In genomic region chr9:711761-712523, GRCh38 we compare ENCODE assay signal across 25 cellular contexts.
A peak's percentile ranks its signal among the peaks of the same experiment; 100 is the strongest.
DNase-seq lines count a peak whose midpoint lies in the region; ATAC-seq and TF ChIP-seq lines count a peak whose summit lies in the region.
"Had no signal": no experiment of that assay in that cellular context is flagged by ENCODE, and none has a peak within 500 bp of the region (broad histone marks: within the 10 kb centered on the region; RNA-seq: fewer than 3 reads in every experiment).

No MANE protein-coding gene starts in this region.

- H3K36me3 ChIP-seq in PC-9 (ENCODE audit: low read depth) = no peaks in the 10 kb centered on the region

- H3K27me3 Mint-ChIP-seq in Calu3 (ENCODE audit: unreplicated experiment) = no peaks in the 10 kb centered on the region

- no peaks in the 10 kb centered on the region for H3K9me3 ChIP-seq in PC-9 (ENCODE audit: insufficient read depth, low read depth)
- H3K9me3 ChIP-seq: esophagus muscularis mucosa, gastroesophageal sphincter, SJSA1 had no signal

- H3K27ac ChIP-seq in PC-9 = no peak overlapping the region
- peak overlapping the region; percentile 42 for H3K27ac ChIP-seq in layer of hippocampus (ENCODE audit: low read depth, low read length)
- H3K27ac ChIP-seq: SJSA1, skin epidermis had no signal

- ATAC-seq in stimulated activated effector memory CD8-positive, alpha-beta T cell treated with anti-CD3 and anti-CD28 coated beads, Interleukin-12 subunit alpha, Interleukin-12 subunit beta, amount 100 ng/mL, for 72 hours = peak; percentile 40
- ATAC-seq in HG03045 (IDR thresholded peaks at IDR 0.05; ENCODE audit: unreplicated experiment) = no peak
- ATAC-seq: gastroesophageal sphincter; GM12878; K562; naive thymus-derived CD8-positive, alpha-beta T cell; WTC11 had no signal

- no peaks in the 10 kb centered on the region for H3K4me1 ChIP-seq in PC-9 (replicated peaks; ENCODE audit: insufficient read depth)

- H3K36me3 Mint-ChIP-seq in Calu3 (ENCODE audit: insufficient read depth, unreplicated experiment) = peaks cover 14% of the 10 kb centered on the region
- no peaks in the 10 kb centered on the region for H3K36me3 Mint-ChIP-seq in stimulated activated effector memory CD8-positive, alpha-beta T cell treated with anti-CD3 and anti-CD28 coated beads, Interleukin-12 subunit alpha, Interleukin-12 subunit beta, amount 100 ng/mL, for 72 hours

- no peaks in the 10 kb centered on the region for H3F3A ChIP-seq in PC-9 (ENCODE audit: insufficient read depth, low read depth)

- H2AFZ ChIP-seq in PC-9 = no peak overlapping the region

- no peaks in the 10 kb centered on the region for H3K9me2 ChIP-seq in PC-9 (ENCODE audit: insufficient read depth)

- no peak overlapping the region for H3K4me3 ChIP-seq in PC-9
- H3K4me3 ChIP-seq: GM12878, K562, SJSA1, skin epidermis had no signal

- no peaks in the 10 kb centered on the region for H4K20me1 ChIP-seq in PC-9 (ENCODE audit: insufficient read depth)

- intact Hi-C loops in Calu3 (cut with micrococcal nuclease; ENCODE audit: unreplicated experiment) (no loop called here), PC-9 (cut with micrococcal nuclease; ENCODE audit: unreplicated experiment) (no loop called here)

- no peak for TF ChIP-seq CTCF in Calu3 (IDR thresholded peaks at IDR 0.05; ENCODE audit: unreplicated experiment)
- no peak for TF ChIP-seq CTCF in PC-9 (conservative IDR thresholded peaks at IDR 0.05)

- CTCF ChIA-PET in Calu3 (lab: Charles Lee) = no interaction called here
- CTCF ChIA-PET in PC-9 (lab: Charles Lee) = no interaction called here

- POLR2A ChIA-PET in PC-9 (lab: Charles Lee; ENCODE audit: unreplicated experiment) = no interaction called here

- H3K27me3 ChIP-seq in PC-9 (ENCODE audit: insufficient read depth, low read depth) = no peaks in the 10 kb centered on the region
- H3K27me3 ChIP-seq in layer of hippocampus (ENCODE audit: control insufficient read depth, insufficient read depth, low read length) = no peaks in the 10 kb centered on the region
- H3K27me3 ChIP-seq: esophagus muscularis mucosa, gastroesophageal sphincter, SJSA1 had no signal

- DNase-seq in Calu3 = no peak
- DNase-seq in PC-9 = no peak
- DNase-seq in stimulated activated effector memory CD8-positive, alpha-beta T cell treated with anti-CD3 and anti-CD28 coated beads, Interleukin-12 subunit alpha, Interleukin-12 subunit beta, amount 100 ng/mL, for 72 hours (ENCODE audit: low spot score in 2 of 2) = no peak
- DNase-seq in A172 (ENCODE audit: low spot score) = no peak
- DNase-seq in NCI-H2081 (lab: John Stamatoyannopoulos, UW) = no peak
- DNase-seq: activated CD4-positive, alpha-beta T cell treated with anti-CD3 and anti-CD28 coated beads, Interleukin-2, amount 50 U/mL, for 48 hours; activated effector memory CD4-positive, alpha-beta T cell treated with Interleukin-2 at 50 U/mL for 16 hours; CD4-positive, alpha-beta T cell; cerebellar nuclear complex; DMS53; effector memory CD4-positive, alpha-beta T cell; naive thymus-derived CD8-positive, alpha-beta T cell; NCI-H748 treated with DMSO at 0.1 percent for 48 hours; stimulated activated CD4-positive, alpha-beta T cell treated with anti-CD3 and anti-CD28 coated beads, Interleukin-2, amount 100 ng/mL, for 48 hours had no signal

- no peak overlapping the region for H3K4me2 ChIP-seq in PC-9

- peak overlapping the region; percentile 33 for H3K27ac Mint-ChIP-seq in Calu3 (ENCODE audit: unreplicated experiment)
- H3K27ac Mint-ChIP-seq in stimulated activated effector memory CD8-positive, alpha-beta T cell treated with anti-CD3 and anti-CD28 coated beads, Interleukin-12 subunit alpha, Interleukin-12 subunit beta, amount 100 ng/mL, for 72 hours = no peak overlapping the region
- H3K27ac Mint-ChIP-seq: CD4-positive, alpha-beta T cell; memory B cell; stimulated activated naive CD8-positive, alpha-beta T cell treated with anti-CD3 and anti-CD28 coated beads, Interleukin-15, Interleukin-2, amounts not matched to agents 100 ng/mL and 50 ng/mL, for 24 hours; WTC11 had no signal

- H3K79me2 ChIP-seq in PC-9 (ENCODE audit: low read depth) = no peaks in the 10 kb centered on the region

- H3K4me3 Mint-ChIP-seq in Calu3 (ENCODE audit: low read depth, unreplicated experiment) = no peak overlapping the region
- H3K4me3 Mint-ChIP-seq in stimulated activated effector memory CD8-positive, alpha-beta T cell treated with anti-CD3 and anti-CD28 coated beads, Interleukin-12 subunit alpha, Interleukin-12 subunit beta, amount 100 ng/mL, for 72 hours = no peak overlapping the region
- H3K4me3 Mint-ChIP-seq: CD4-positive, alpha-beta T cell; memory B cell; naive thymus-derived CD8-positive, alpha-beta T cell; stimulated activated naive CD8-positive, alpha-beta T cell treated with anti-CD3 and anti-CD28 coated beads, Interleukin-15, Interleukin-2, amounts not matched to agents 100 ng/mL and 50 ng/mL, for 24 hours; WTC11 had no signal

- BruUV-seq in Calu3 (replicated peaks; lab: Mats Ljungman, UMichigan) = no TSS peak
- TSS peak; percentile 31 for BruUV-seq in PC-9 (replicated peaks; lab: Mats Ljungman, UMichigan)

- no peaks in the 10 kb centered on the region for H3K9me3 Mint-ChIP-seq in Calu3 (ENCODE audit: low read depth, unreplicated experiment)
- no peaks in the 10 kb centered on the region for H3K9me3 Mint-ChIP-seq in stimulated activated effector memory CD8-positive, alpha-beta T cell treated with anti-CD3 and anti-CD28 coated beads, Interleukin-12 subunit alpha, Interleukin-12 subunit beta, amount 100 ng/mL, for 72 hours
- H3K9me3 Mint-ChIP-seq: CD4-positive, alpha-beta T cell; memory B cell; naive thymus-derived CD8-positive, alpha-beta T cell; stimulated activated naive CD8-positive, alpha-beta T cell treated with anti-CD3 and anti-CD28 coated beads, Interleukin-15, Interleukin-2, amounts not matched to agents 100 ng/mL and 50 ng/mL, for 24 hours; WTC11 had no signal

- H3K4me1 Mint-ChIP-seq in Calu3 (ENCODE audit: low read depth, unreplicated experiment) = peaks cover 20% of the 10 kb centered on the region
- peaks cover under 1% of the 10 kb centered on the region for H3K4me1 Mint-ChIP-seq in stimulated activated effector memory CD8-positive, alpha-beta T cell treated with anti-CD3 and anti-CD28 coated beads, Interleukin-12 subunit alpha, Interleukin-12 subunit beta, amount 100 ng/mL, for 72 hours
